ENCODE assay signal across 23 cellular contexts in genomic region chr3:81732642-81733041, GRCh38.
"Had no signal": no experiment of that assay in that cellular context is flagged by ENCODE, and none has a peak within 500 bp of the region (broad histone marks: within the 10 kb centered on the region; RNA-seq: fewer than 3 reads in every experiment).

No MANE protein-coding gene starts in this region.

- H3K36me3 ChIP-seq: brain microvascular endothelial cell, cardiac muscle cell, MG63 had no signal

- H3K4me2 ChIP-seq: PC-9 had no signal

- H3K9me3 ChIP-seq: MG63 had no signal

- ATAC-seq: activated CD8-positive, alpha-beta T cell treated with anti-CD3 and anti-CD28 coated beads for 36 hours; activated T-cell treated with anti-CD3 and anti-CD28 coated beads, Interleukin-2, amount 50 U/mL, for 72 hours; T-cell had no signal

- H3K4me3 ChIP-seq: cardiac muscle cell, MG63, PC-9, SK-N-MC had no signal

- H3K27ac ChIP-seq: brain microvascular endothelial cell, cardiac muscle cell, PC-9, SK-N-MC, VCaP had no signal

- H3K27me3 ChIP-seq: brain microvascular endothelial cell, cardiac muscle cell, MG63 had no signal

- DNase-seq: activated CD4-positive, alpha-beta T cell treated with anti-CD3 and anti-CD28 coated beads for 4 hours; activated CD8-positive, alpha-beta memory T cell treated with anti-CD3 and anti-CD28 coated beads, Interleukin-2, amount 50 U/mL, for 4 hours; activated CD8-positive, alpha-beta T cell treated with anti-CD3 and anti-CD28 coated beads for 36 hours; activated gamma-delta T cell treated with Interleukin-2 at 50 U/mL for 16 hours; activated naive CD4-positive, alpha-beta T cell treated with anti-CD3 and anti-CD28 coated beads, Interleukin-2, amount 10 ng/mL, durations not matched to agents 7 days and 5 days; activated naive CD8-positive, alpha-beta T cell treated with anti-CD3 and anti-CD28 coated beads for 36 hours; activated T-cell treated with anti-CD3 and anti-CD28 coated beads, Interleukin-2, amount 50 U/mL, for 72 hours; brain microvascular endothelial cell; MG63; MV-4-11; NCI-H1092 treated with DMSO at 0.1 percent for 48 hours; NCI-H1436; NCI-H187 treated with DMSO at 0.1 percent for 48 hours; NCI-H2171; NCI-H2227 treated with DMSO at 0.1 percent for 48 hours; NCI-H526; PC-9; SIG-M5; T-cell; T-helper 2 cell had no signal

- H2AFZ ChIP-seq: PC-9 had no signal
